In the genomic region with DNA sequence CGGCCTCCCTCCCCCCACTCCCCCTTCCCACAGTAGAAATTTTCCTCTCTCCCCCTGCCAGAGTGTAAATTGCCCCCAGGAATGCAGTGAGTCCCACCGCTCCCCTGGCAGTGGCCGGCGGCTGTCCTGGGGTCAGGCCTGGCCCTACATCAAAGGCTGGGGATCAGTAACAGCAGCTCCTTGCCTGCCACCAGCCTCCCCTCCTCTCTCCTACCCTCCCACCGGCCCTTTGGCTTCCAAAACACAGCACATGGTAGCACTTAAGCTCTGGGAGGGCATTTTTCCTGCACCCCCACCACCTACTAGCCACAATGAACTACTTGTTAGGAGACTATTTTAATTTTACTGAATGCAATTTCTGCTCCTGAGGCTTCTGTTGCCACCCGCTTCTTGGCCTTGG, we compare ENCODE assay signal across 14 cellular contexts. TPM values are rescaled to one million over a fixed set of nuclear protein-coding genes. Genes with fewer than 3 reads are reported as not detected.
DNase-seq lines count a peak whose midpoint lies in the region; ATAC-seq and TF ChIP-seq lines count a peak whose summit lies in the region.
"Had no signal": no experiment of that assay in that cellular context is flagged by ENCODE, and none has a peak within 500 bp of the region (broad histone marks: within the 10 kb centered on the region; RNA-seq: fewer than 3 reads in every experiment).

No MANE protein-coding gene starts in this region.

- DNase-seq in PC-3 (no peak), mesenchymal stem cell (no peak), tibial artery (no peak), WERI-Rb-1 (no peak)
- DNase-seq in NK-92 treated with Interleukin-12 subunit alpha and Interleukin-12 subunit beta, amount 100 ng/mL, for 24 hours (lab: John Stamatoyannopoulos, UW) = no peak
- DNase-seq in stimulated activated CD4-positive, alpha-beta T cell treated with anti-CD3 and anti-CD28 coated beads, Interleukin-4, amount 100 ng/mL, for 4 hours = no peak
- DNase-seq: MM.1S had no signal

- H2AFZ ChIP-seq in PC-3 (ENCODE audit: low read length) = no peak overlapping the region
- no peak overlapping the region for H2AFZ ChIP-seq in mesenchymal stem cell (ENCODE audit: low read depth, low read length)

- H2BK12ac ChIP-seq in mesenchymal stem cell (ENCODE audit: low read length in 2 of 2) = no peak overlapping the region

- no peak overlapping the region for H2BK5ac ChIP-seq in mesenchymal stem cell (ENCODE audit: low read depth, low read length, poor library complexity, severe bottlenecking)

- H3K4me1 ChIP-seq in PC-3 (ENCODE audit: insufficient read depth, low read length) = peaks cover 49% of the 10 kb centered on the region
- peaks cover 15% of the 10 kb centered on the region for H3K4me1 ChIP-seq in mesenchymal stem cell (ENCODE audit: control insufficient read depth, insufficient read depth, low read depth, low read length)
- H3K4me1 ChIP-seq in tibial artery = peaks cover 7 to 52% (median 41%) of the 10 kb centered on the region in 4 donors
- H3K4me1 ChIP-seq: colonic mucosa had no signal

- no peak overlapping the region for H3K4me3 ChIP-seq in PC-3 (ENCODE audit: low read length)
- no peak overlapping the region for H3K4me3 ChIP-seq in mesenchymal stem cell (ENCODE audit: insufficient read depth in 1 of 2, low read depth in 1 of 2, low read length in 2 of 2)
- H3K4me3 ChIP-seq in tibial artery = no peak overlapping the region
- H3K4me3 ChIP-seq in WERI-Rb-1 (ENCODE audit: low read depth, low read length) = no peak overlapping the region
- H3K4me3 ChIP-seq: colonic mucosa, heart right ventricle, psoas muscle had no signal

- H3K27ac Mint-ChIP-seq in brain = peak overlapping the region in 4 of 5 experiments; percentile 85 to 90 (median 88)
- H3K27ac Mint-ChIP-seq: activated CD4-positive, alpha-beta memory T cell treated with anti-CD3 and anti-CD28 coated beads, Interleukin-2, amount 10 ng/mL, durations not matched to agents 7 days and 5 days had no signal

- H3K18ac ChIP-seq in mesenchymal stem cell (ENCODE audit: low read depth in 1 of 2, low read length in 2 of 2) = no peak overlapping the region

- no peak overlapping the region for H3K14ac ChIP-seq in mesenchymal stem cell (ENCODE audit: low read length in 2 of 2)

- peaks cover 14% of the 10 kb centered on the region for H3K79me1 ChIP-seq in mesenchymal stem cell (replicated peaks; ENCODE audit: low read length, poor library complexity, severe bottlenecking)

- CTCF ChIA-PET in PC-3 (lab: Charles Lee) = interaction anchor here (0.8 to 1.8 kb wide), 6 partner anchors 15 to 151 kb away, joined by 3 to 9 read pairs (median 4); a partner anchor contains a TSS

- ATAC-seq in PC-3 = no peak

- H3K79me2 ChIP-seq in PC-3 (ENCODE audit: low read length) = no peaks in the 10 kb centered on the region

- no peak overlapping the region for H4K91ac ChIP-seq in mesenchymal stem cell (ENCODE audit: low read length)

- no peak overlapping the region for H3K4me2 ChIP-seq in PC-3 (ENCODE audit: low read length)
- no peak overlapping the region for H3K4me2 ChIP-seq in mesenchymal stem cell (ENCODE audit: low read length, poor library complexity, severe bottlenecking)

- TF ChIP-seq CTCF in PC-3 (conservative IDR thresholded peaks at IDR 0.05; ENCODE audit: low read depth, low read length) = no peak
- TF ChIP-seq CTCF in brain (conservative IDR thresholded peaks at IDR 0.05) = no peak
- TF ChIP-seq CTCF in tibial artery (IDR thresholded peaks at IDR 0.05) = no peak
- no peak for TF ChIP-seq CTCF in WERI-Rb-1 (IDR thresholded peaks at IDR 0.05; ENCODE audit: low read depth, low read length)

- peak overlapping the region; percentile 45 for H2AK5ac ChIP-seq in mesenchymal stem cell (ENCODE audit: low read length, severe bottlenecking)

- peaks cover 8% of the 10 kb centered on the region for H3K27me3 Mint-ChIP-seq in brain
- H3K27me3 Mint-ChIP-seq: activated CD4-positive, alpha-beta memory T cell treated with anti-CD3 and anti-CD28 coated beads, Interleukin-2, amount 10 ng/mL, durations not matched to agents 7 days and 5 days had no signal

- no peaks in the 10 kb centered on the region for H3K9me2 ChIP-seq in PC-3 (replicated peaks; ENCODE audit: low read length)

- no peak overlapping the region for H3K4ac ChIP-seq in mesenchymal stem cell (ENCODE audit: low read depth in 1 of 2, low read length in 2 of 2)

- H3K9me3 ChIP-seq in PC-3 (ENCODE audit: low read length) (no peaks in the 10 kb centered on the region), mesenchymal stem cell (ENCODE audit: control insufficient read depth, low read length) (no peaks in the 10 kb centered on the region), tibial artery (no peaks in the 10 kb centered on the region), WERI-Rb-1 (ENCODE audit: severe bottlenecking) (no peaks in the 10 kb centered on the region)
- H3K9me3 ChIP-seq: colonic mucosa, heart right ventricle, psoas muscle had no signal

- H2BK15ac ChIP-seq in mesenchymal stem cell (ENCODE audit: low read depth, poor library complexity, severe bottlenecking) = no peak overlapping the region

- H3K36me3 Mint-ChIP-seq in brain = peaks cover 14% of the 10 kb centered on the region

- whole genome bisulfite sequencing in mesenchymal stem cell = 43% methylated on average over 6 of the region's 6 CpGs

- no TSS peak for BruUV-seq in PC-3 (replicated peaks; lab: Mats Ljungman, UMichigan)

- no peak overlapping the region for H2BK120ac ChIP-seq in mesenchymal stem cell (ENCODE audit: low read depth, low read length)

- no peak overlapping the region for H3K9ac ChIP-seq in PC-3 (ENCODE audit: low read length)
- H3K9ac ChIP-seq in mesenchymal stem cell (ENCODE audit: low read length) = peak overlapping the region; percentile 75

- H3K27me3 ChIP-seq in PC-3 (ENCODE audit: low read length) (no peaks in the 10 kb centered on the region), mesenchymal stem cell (ENCODE audit: control insufficient read depth in 1 of 2, insufficient read depth in 1 of 2, low read length in 2 of 2) (no peaks in the 10 kb centered on the region), tibial artery (no peaks in the 10 kb centered on the region), WERI-Rb-1 (ENCODE audit: insufficient read depth, low read depth, severe bottlenecking) (no peaks in the 10 kb centered on the region)
- H3K27me3 ChIP-seq: colonic mucosa, heart right ventricle had no signal

- POLR2A ChIA-PET in PC-3 (lab: Charles Lee; ENCODE audit: unreplicated experiment) = interaction anchor here (0.5 kb wide), 1 partner anchor 15 kb away, joined by 3 read pairs; a partner anchor contains a TSS

- peaks cover 5% of the 10 kb centered on the region for H3F3A ChIP-seq in PC-3 (ENCODE audit: low read length, unreplicated experiment)

- H4K8ac ChIP-seq in mesenchymal stem cell (ENCODE audit: low read length) = no peak overlapping the region

- H3K23ac ChIP-seq in mesenchymal stem cell (ENCODE audit: low read length in 2 of 2) = no peak overlapping the region

- H3K27ac ChIP-seq in PC-3 (ENCODE audit: low read length) = peak overlapping the region; percentile 36
- H3K27ac ChIP-seq in mesenchymal stem cell (ENCODE audit: low read length, poor library complexity, severe bottlenecking) = no peak overlapping the region
- H3K27ac ChIP-seq in tibial artery = peak overlapping the region; percentile 76 to 77
- H3K27ac ChIP-seq in WERI-Rb-1 = no peak overlapping the region
- H3K27ac ChIP-seq: C4-2B, colonic mucosa, psoas muscle had no signal

- H3K9me3 Mint-ChIP-seq in brain = no peaks in the 10 kb centered on the region
- H3K9me3 Mint-ChIP-seq: activated CD4-positive, alpha-beta memory T cell treated with anti-CD3 and anti-CD28 coated beads, Interleukin-2, amount 10 ng/mL, durations not matched to agents 7 days and 5 days had no signal

- no peaks in the 10 kb centered on the region for H4K20me1 ChIP-seq in PC-3 (ENCODE audit: low read length)

- H3K4me3 Mint-ChIP-seq in brain = no peak overlapping the region
- H3K4me3 Mint-ChIP-seq: activated CD4-positive, alpha-beta memory T cell treated with anti-CD3 and anti-CD28 coated beads, Interleukin-2, amount 10 ng/mL, durations not matched to agents 7 days and 5 days had no signal

- intact Hi-C loops in PC-3 (cut with micrococcal nuclease) = loop anchor here (1.0 kb wide), 1 partner anchor 34 kb away; no protein-coding TSS in a partner anchor
- intact Hi-C loops in tibial artery (cut with DNase I; ENCODE audit: low total_unique reads) = no loop called here

- peaks cover 21% of the 10 kb centered on the region for H3K4me1 Mint-ChIP-seq in brain

- H3K36me3 ChIP-seq in PC-3 (ENCODE audit: low read depth, low read length) = peaks cover 22% of the 10 kb centered on the region
- H3K36me3 ChIP-seq in mesenchymal stem cell (ENCODE audit: control insufficient read depth in 1 of 2, insufficient read depth in 2 of 2, low read depth in 1 of 2, low read length in 2 of 2) = peaks cover 17 to 25% of the 10 kb centered on the region in 2 experiments
- peaks cover 14 to 26% (median 18%) of the 10 kb centered on the region in 3 donors for H3K36me3 ChIP-seq in tibial artery
- peaks cover 25% of the 10 kb centered on the region for H3K36me3 ChIP-seq in WERI-Rb-1
- H3K36me3 ChIP-seq: colonic mucosa had no signal

RNA-seq across cellular contexts. Expression of a gene that starts 9.0 kb away (rescaled TPM):
- 0.26 and 0.58 TPM in 2 replicates for total RNA-seq in PC-3 (2014; rRNA removed)
- 1.8 TPM for polyA plus RNA-seq in brain (ENCODE audit: insufficient read depth, low read depth, low replicate concordance)
- polyA plus RNA-seq in mesenchymal stem cell (2013, experiment 1 of 2) = 0.25 TPM
- 0.22 TPM for polyA plus RNA-seq in mesenchymal stem cell (2013, experiment 2 of 2)
- total RNA-seq: activated CD4-positive, alpha-beta memory T cell treated with anti-CD3 and anti-CD28 coated beads, Interleukin-2, amount 10 ng/mL, durations not matched to agents 7 days and 5 days had no signal

RNA-seq across cellular contexts. Expression of a gene that starts 15.3 kb away (rescaled TPM):
- total RNA-seq in PC-3 (2014; rRNA removed) = 119 and 236 TPM in 2 replicates
- 105 TPM for polyA plus RNA-seq in brain (ENCODE audit: insufficient read depth, low read depth, low replicate concordance)
- polyA plus RNA-seq in mesenchymal stem cell (2013, experiment 1 of 2) = 78.6 TPM
- 81.9 TPM for polyA plus RNA-seq in mesenchymal stem cell (2013, experiment 2 of 2)

RNA-seq across cellular contexts. Expression of a gene that starts 21.9 kb away (rescaled TPM):
- 113 and 160 TPM in 2 replicates for total RNA-seq in PC-3 (2014; rRNA removed)
- polyA plus RNA-seq in brain (ENCODE audit: insufficient read depth, low read depth, low replicate concordance) = 244 TPM
- polyA plus RNA-seq in mesenchymal stem cell (2013, experiment 1 of 2) = 97.8 TPM
- 97.8 TPM for polyA plus RNA-seq in mesenchymal stem cell (2013, experiment 2 of 2)

RNA-seq across cellular contexts. Expression of a gene that starts 45.3 kb away (rescaled TPM):
- 75.9 and 83.0 TPM in 2 replicates for total RNA-seq in PC-3 (2014; rRNA removed)
- polyA plus RNA-seq in brain (ENCODE audit: insufficient read depth, low read depth, low replicate concordance) = 39.1 TPM
- polyA plus RNA-seq in mesenchymal stem cell (2013, experiment 1 of 2) = 15.5 TPM
- 16.6 TPM for polyA plus RNA-seq in mesenchymal stem cell (2013, experiment 2 of 2)

RNA-seq across cellular contexts. Expression of a gene that starts 50.1 kb away (rescaled TPM):
- not detected in 2 replicates for total RNA-seq in PC-3 (2014; rRNA removed)
- 12.0 TPM for polyA plus RNA-seq in brain (ENCODE audit: insufficient read depth, low read depth, low replicate concordance)
- 0.23 TPM for polyA plus RNA-seq in mesenchymal stem cell (2013, experiment 1 of 2)
- 0.29 TPM for polyA plus RNA-seq in mesenchymal stem cell (2013, experiment 2 of 2)
- total RNA-seq: activated CD4-positive, alpha-beta memory T cell treated with anti-CD3 and anti-CD28 coated beads, Interleukin-2, amount 10 ng/mL, durations not matched to agents 7 days and 5 days; heart right ventricle; myocyte; psoas muscle had no signal

Comparison
In these comparisons a context has a peak if more than half of its experiments do, and no peak if none do; other contexts are left out.
1. H3K27ac ChIP-seq: peak in PC-3 (single experiment) and tibial artery (2 of 2); none in mesenchymal stem cell (single experiment) and WERI-Rb-1 (single experiment).